8 cellular contexts compared by ENCODE assay signal in genomic region chr20:33674294-33675126, GRCh38. TPM values are rescaled to one million over a fixed set of nuclear protein-coding genes. Genes with fewer than 3 reads are reported as not detected.
DNase-seq lines count a peak whose midpoint lies in the region; ATAC-seq and TF ChIP-seq lines count a peak whose summit lies in the region.

Gene NECAB3 (minus strand): TSS chr20:33674428. CDS start chr20:33674352, 76 bp downstream.

- peak within 1 kb of the TSS; percentile 85 to 94 (median 90) for H3K4me3 Mint-ChIP-seq in naive B cell

- H3K27ac Mint-ChIP-seq in naive B cell: peak within 1 kb of the TSS in 4 of 6 donors; percentile 42 to 93 (median 65)

- no peaks in the 10 kb centered on the region for H3K9me2 ChIP-seq in PC-9 (ENCODE audit: insufficient read depth)

- H3K27ac ChIP-seq in PC-9 (peak within 1 kb of the TSS; percentile 48), temporal lobe (ENCODE audit: low read depth, low read length) (peak within 1 kb of the TSS; percentile 88)

- peaks cover 16% of the 10 kb centered on the region; the same call in 1 of the 2 replicates for H3K4me1 ChIP-seq in PC-9 (replicated peaks; ENCODE audit: insufficient read depth)

- POLR2A ChIA-PET in BJ (lab: Charles Lee): interaction anchor here (0.6 kb wide), 1 partner anchor 11 kb away, joined by 4 read pairs; no protein-coding TSS in a partner anchor
- POLR2A ChIA-PET in PC-9 (lab: Charles Lee; ENCODE audit: unreplicated experiment): interaction anchor here (0.6 kb wide), 2 partner anchors 79 to 185 kb away, joined by 4 to 6 read pairs; partner anchors contain the start of gene CBFA2T2

- DNase-seq in BJ (ENCODE audit: low read depth): no peak
- DNase-seq in HT1080 (ENCODE audit: low read depth): peak; percentile 54
- DNase-seq in PC-9: peak in 1 of 2 experiments; percentile 90
- peak; percentile 52 for DNase-seq in activated T-helper 9 cell treated with anti-CD3 and anti-CD28 coated beads, Interleukin-2, amount 50 U/mL, for 16 hours (ENCODE audit: low read depth)
- DNase-seq in fibroblast of peridontal ligament (ENCODE audit: extremely low read depth): peak; percentile 46
- peak; percentile 64 for DNase-seq in naive B cell

- H3K27me3 Mint-ChIP-seq in naive B cell: no peaks in the 10 kb centered on the region

- H4K20me1 ChIP-seq in PC-9 (ENCODE audit: insufficient read depth): no peaks in the 10 kb centered on the region

- peaks cover 33% of the 10 kb centered on the region for H3K79me2 ChIP-seq in PC-9 (ENCODE audit: low read depth)

- peaks cover 27% of the 10 kb centered on the region; the same call in 1 of the 2 replicates for H3F3A ChIP-seq in PC-9 (ENCODE audit: insufficient read depth, low read depth)

- TF ChIP-seq CTCF in BJ (IDR thresholded peaks at IDR 0.05; ENCODE audit: insufficient read depth, low read depth, low read length) (no peak), PC-9 (conservative IDR thresholded peaks at IDR 0.05) (no peak)

- H3K9me3 Mint-ChIP-seq in naive B cell: no peaks in the 10 kb centered on the region

- H3K36me3 Mint-ChIP-seq in naive B cell: no peaks in the 10 kb centered on the region

- H3K36me3 ChIP-seq in BJ (ENCODE audit: control insufficient read depth, insufficient read depth, low read length) (peaks cover 2% of the 10 kb centered on the region; the same call in 1 of the 2 replicates), PC-9 (ENCODE audit: low read depth) (0 out of 2 replicates have a peak, but pooled peaks cover 5% of the 10 kb centered on the region)

- peak within 1 kb of the TSS; percentile 84 for H3K4me2 ChIP-seq in PC-9

- ATAC-seq in GM19043 (IDR thresholded peaks at IDR 0.05; ENCODE audit: low read depth, unreplicated experiment): peak; percentile 73
- ATAC-seq in naive B cell (ENCODE audit: low read depth in 2 of 2): peak; percentile 81 to 89

- H3K27me3 ChIP-seq in BJ (ENCODE audit: control insufficient read depth, insufficient read depth, low read length) (no peaks in the 10 kb centered on the region), PC-9 (ENCODE audit: insufficient read depth, low read depth) (no peaks in the 10 kb centered on the region)

- BruUV-seq in PC-9 (replicated peaks; lab: Mats Ljungman, UMichigan): no TSS peak

- intact Hi-C loops in PC-9 (cut with micrococcal nuclease; ENCODE audit: unreplicated experiment): loop anchor here (5.0 kb wide), 1 partner anchor 58 kb away; the partner anchor contains the start of gene ZNF341

- CTCF ChIA-PET in BJ (lab: Yijun Ruan, JAX): interaction anchor here (0.6 to 2.2 kb wide), 4 partner anchors 8 to 150 kb away, joined by 3 to 9 read pairs (median 4); partner anchors contain the start of gene ACTL10
- CTCF ChIA-PET in PC-9 (lab: Charles Lee): interaction anchor here (0.6 kb wide), 1 partner anchor 203 kb away, joined by 6 read pairs; no protein-coding TSS in a partner anchor

- H2AFZ ChIP-seq in PC-9: peak within 1 kb of the TSS; percentile 85

- H3K4me1 Mint-ChIP-seq in naive B cell: peaks cover 26 to 37% (median 28%) of the 10 kb centered on the region in 3 donors

- H3K9me3 ChIP-seq in PC-9 (ENCODE audit: insufficient read depth, low read depth): no peaks in the 10 kb centered on the region

- H3K4me3 ChIP-seq in BJ (ENCODE audit: low read depth, low read length) (peak within 1 kb of the TSS; percentile 69), PC-9 (peak within 1 kb of the TSS; percentile 96)

RNA-seq across cellular contexts. Expression of gene NECAB3, which starts in this region (rescaled TPM):
- polyA plus RNA-seq in BJ (2011; rRNA removed) (13.4 and 20.2 TPM in 2 replicates), naive B cell (ENCODE audit: low read depth in 6 of 6) (1 to 10 TPM in 1 of 6 donors, under 1 TPM in 2, not detected in 3; 0.74 to 1.0 (median 0.82) TPM)
- 30.8 and 38.1 TPM in 2 replicates for polyA minus RNA-seq in BJ (2011; rRNA and poly(A)+ RNA removed)
- total RNA-seq in HT1080 (2014; rRNA removed; shearing (Covaris generic)): 22.8 and 25.1 TPM in 2 replicates
- 9.3 and 9.5 TPM in 2 replicates for polyA plus RNA-seq in HT1080 (2015; cell fraction: cytosol; rRNA removed)
- polyA plus RNA-seq in HT1080 (2015; cell fraction: nucleus; rRNA removed): 29.2 and 38.5 TPM in 2 replicates
- total RNA-seq in PC-9 (2021) (72.1 and 77.7 TPM in 2 replicates), temporal lobe (25.1 TPM)
